20 cellular contexts compared by ENCODE assay signal in genomic region chr1:73862343-73862742, GRCh38.
"Had no signal": no experiment of that assay in that cellular context is flagged by ENCODE, and none has a peak within 500 bp of the region (broad histone marks: within the 10 kb centered on the region; RNA-seq: fewer than 3 reads in every experiment).

No MANE protein-coding gene starts in this region.

- DNase-seq: cortex of kidney; dorsolateral prefrontal cortex; effector CD8-positive, alpha-beta T cell; glutamatergic neuron; kidney; left cardiac atrium; left ventricle myocardium inferior; lower lobe of right lung; midbrain; spleen; stimulated activated CD4-positive, alpha-beta T cell treated with anti-CD3 and anti-CD28 coated beads, Interleukin-15, amount 100 ng/mL, for 24 hours; stimulated activated CD4-positive, alpha-beta T cell treated with anti-CD3 and anti-CD28 coated beads, Interleukin-1b, Interleukin-23, amount 100 ng/mL, for 48 hours; stimulated activated CD4-positive, alpha-beta T cell treated with anti-CD3 and anti-CD28 coated beads, Interleukin-4, amount 100 ng/mL, for 4 hours; stimulated activated naive B cell treated with anti-CD40 and anti-IgM and Interleukin-4, amounts not matched to agents 10 μg/mL and 1 μg/mL and 100 μg/mL, for 72 hours; stimulated activated naive CD8-positive, alpha-beta T cell treated with anti-CD3 and anti-CD28 coated beads, Interleukin-15, amount 100 ng/mL, for 72 hours; transverse colon had no signal

- H3K27ac ChIP-seq: dorsolateral prefrontal cortex, left ventricle myocardium inferior, lower lobe of right lung, parathyroid adenoma, spleen, thoracic aorta, transverse colon had no signal

- H3K4me1 ChIP-seq: left ventricle myocardium inferior, lower lobe of right lung, parathyroid adenoma, spleen, transverse colon had no signal

- H3K4me1 Mint-ChIP-seq: memory B cell; stimulated activated naive B cell treated with anti-CD40 and anti-IgM and Interleukin-4, amounts not matched to agents 10 μg/mL and 1 μg/mL and 100 μg/mL, for 72 hours; stimulated activated naive CD8-positive, alpha-beta T cell treated with anti-CD3 and anti-CD28 coated beads, Interleukin-15, amount 100 ng/mL, for 72 hours had no signal

- H3K4me3 ChIP-seq: dorsolateral prefrontal cortex, left ventricle myocardium inferior, lower lobe of right lung, spleen, thoracic aorta, transverse colon had no signal

- H3K9me3 ChIP-seq: left ventricle myocardium inferior, lower lobe of right lung, thoracic aorta, transverse colon had no signal

- H3K27me3 ChIP-seq: dorsolateral prefrontal cortex, spleen, transverse colon had no signal

- H3K36me3 Mint-ChIP-seq: memory B cell; natural killer cell treated with Interleukin-12 subunit alpha and Interleukin-12 subunit beta and Interleukin-15 and Interleukin-18, amount 100 ng/mL, for 72 hours; stimulated activated naive B cell treated with anti-CD40 and anti-IgM and Interleukin-4, amounts not matched to agents 10 μg/mL and 1 μg/mL and 100 μg/mL, for 72 hours had no signal

- H3K27ac Mint-ChIP-seq: memory B cell; natural killer cell treated with Interleukin-12 subunit alpha and Interleukin-12 subunit beta and Interleukin-15 and Interleukin-18, amount 100 ng/mL, for 72 hours; stimulated activated naive B cell treated with anti-CD40 and anti-IgM and Interleukin-4, amounts not matched to agents 10 μg/mL and 1 μg/mL and 100 μg/mL, for 72 hours; stimulated activated naive CD8-positive, alpha-beta T cell treated with anti-CD3 and anti-CD28 coated beads, Interleukin-15, amount 100 ng/mL, for 72 hours had no signal

- H3K9ac ChIP-seq: parathyroid adenoma had no signal

- H3K4me3 Mint-ChIP-seq: memory B cell; natural killer cell treated with Interleukin-12 subunit alpha and Interleukin-12 subunit beta and Interleukin-15 and Interleukin-18, amount 100 ng/mL, for 72 hours; stimulated activated naive B cell treated with anti-CD40 and anti-IgM and Interleukin-4, amounts not matched to agents 10 μg/mL and 1 μg/mL and 100 μg/mL, for 72 hours; stimulated activated naive CD8-positive, alpha-beta T cell treated with anti-CD3 and anti-CD28 coated beads, Interleukin-15, amount 100 ng/mL, for 72 hours had no signal

- H3K79me2 ChIP-seq: parathyroid adenoma had no signal

- H3K36me3 ChIP-seq: left ventricle myocardium inferior, lower lobe of right lung, spleen, thoracic aorta, transverse colon had no signal

- H3K9me3 Mint-ChIP-seq: memory B cell had no signal

- H2AFZ ChIP-seq: parathyroid adenoma had no signal

- H3K27me3 Mint-ChIP-seq: memory B cell; natural killer cell treated with Interleukin-12 subunit alpha and Interleukin-12 subunit beta and Interleukin-15 and Interleukin-18, amount 100 ng/mL, for 72 hours; stimulated activated naive B cell treated with anti-CD40 and anti-IgM and Interleukin-4, amounts not matched to agents 10 μg/mL and 1 μg/mL and 100 μg/mL, for 72 hours; stimulated activated naive CD8-positive, alpha-beta T cell treated with anti-CD3 and anti-CD28 coated beads, Interleukin-15, amount 100 ng/mL, for 72 hours had no signal
